In the genomic region with DNA sequence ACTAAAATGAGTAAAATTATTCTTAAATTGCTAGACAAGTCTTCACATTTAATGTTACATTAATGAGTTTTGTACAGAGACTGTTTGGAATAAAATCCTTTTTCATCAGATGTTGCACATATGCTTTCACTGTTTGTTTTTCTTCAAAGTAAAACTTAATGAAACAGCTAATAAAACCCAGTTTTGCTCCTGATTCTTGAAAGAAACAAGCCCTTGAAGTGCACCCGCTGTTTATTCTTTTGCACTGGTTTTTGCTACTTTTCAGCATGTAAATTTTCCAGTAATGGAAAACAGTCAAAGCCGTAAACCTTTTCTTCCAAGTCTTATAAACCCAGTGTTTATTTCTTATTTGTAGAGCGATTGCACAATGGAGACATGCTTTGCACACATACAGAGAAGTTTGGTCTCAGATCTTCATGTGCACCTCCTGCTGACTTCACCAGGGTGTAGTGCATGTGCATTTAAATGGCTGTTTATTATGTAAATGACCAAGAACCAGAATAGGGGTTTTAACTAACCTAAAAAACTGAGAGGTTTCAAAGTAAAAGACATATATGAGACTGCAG, we compare ENCODE assay signal across 28 cellular contexts. TPM values are rescaled to one million over a fixed set of nuclear protein-coding genes. Genes with fewer than 3 reads are reported as not detected.
DNase-seq lines count a peak whose midpoint lies in the region; ATAC-seq and TF ChIP-seq lines count a peak whose summit lies in the region.
"Had no signal": no experiment of that assay in that cellular context is flagged by ENCODE, and none has a peak within 500 bp of the region (broad histone marks: within the 10 kb centered on the region; RNA-seq: fewer than 3 reads in every experiment).

No MANE protein-coding gene starts in this region.

- H2AK5ac ChIP-seq in H9 (ENCODE audit: insufficient read length, low read length) = no peak overlapping the region

- ATAC-seq in stimulated activated effector memory CD8-positive, alpha-beta T cell treated with anti-CD3 and anti-CD28 coated beads, Interleukin-12 subunit alpha, Interleukin-12 subunit beta, amount 100 ng/mL, for 72 hours = no peak
- no peak for ATAC-seq in HG02938 (IDR thresholded peaks at IDR 0.05; ENCODE audit: unreplicated experiment)
- ATAC-seq: activated CD4-positive, alpha-beta T cell treated with anti-CD3 and anti-CD28 coated beads for 36 hours; left colon; T-helper 17 cell had no signal

- TF ChIP-seq CTCF in H9 (conservative IDR thresholded peaks at IDR 0.05) = no peak
- TF ChIP-seq CTCF in smooth muscle cell (IDR thresholded peaks at IDR 0.05; ENCODE audit: borderline replicate concordance, insufficient read depth, poor library complexity, severe bottlenecking) = no peak

- H2BK5ac ChIP-seq in H9 (ENCODE audit: insufficient read length, low read length) = no peak overlapping the region

- H3K56ac ChIP-seq in H9 (ENCODE audit: insufficient read length, low read depth, low read length) = no peak overlapping the region

- no peaks in the 10 kb centered on the region for H3K27me3 Mint-ChIP-seq in H9 (ENCODE audit: low read depth)
- H3K27me3 Mint-ChIP-seq: activated CD4-positive, alpha-beta T cell treated with anti-CD3 and anti-CD28 coated beads for 36 hours; T-helper 17 cell had no signal

- peak overlapping the region; percentile 37 for H3K4me2 ChIP-seq in H9 (ENCODE audit: insufficient read depth, insufficient read length, low read length)
- peak overlapping the region; percentile 55 for H3K4me2 ChIP-seq in smooth muscle cell

- H3K4me3 ChIP-seq in SK-N-MC = peak overlapping the region; percentile 40
- peak overlapping the region; percentile 12 for H3K4me3 ChIP-seq in smooth muscle cell
- H3K4me3 ChIP-seq: colonic mucosa, esophagus muscularis mucosa had no signal

- no peak overlapping the region for H3K18ac ChIP-seq in H9 (ENCODE audit: insufficient read length, low read depth, low read length)

- no peaks in the 10 kb centered on the region for H3F3A ChIP-seq in smooth muscle cell (ENCODE audit: low read depth)

- H3T11ph ChIP-seq in H9 (ENCODE audit: low read length) = no peak overlapping the region

- no peak overlapping the region for H4K8ac ChIP-seq in H9 (replicated peaks; ENCODE audit: insufficient read length, low read depth, low read length)

- H3K9me3 Mint-ChIP-seq in H9 = no peaks in the 10 kb centered on the region
- H3K9me3 Mint-ChIP-seq in stimulated activated effector memory CD8-positive, alpha-beta T cell treated with anti-CD3 and anti-CD28 coated beads, Interleukin-12 subunit alpha, Interleukin-12 subunit beta, amount 100 ng/mL, for 72 hours = no peaks in the 10 kb centered on the region
- H3K9me3 Mint-ChIP-seq: CD8-positive, alpha-beta memory T cell had no signal

- no peak overlapping the region for H2BK20ac ChIP-seq in H9 (ENCODE audit: low read depth, low read length, poor library complexity, severe bottlenecking)

- no peak overlapping the region for H3K4me3 Mint-ChIP-seq in H9
- H3K4me3 Mint-ChIP-seq in stimulated activated effector memory CD8-positive, alpha-beta T cell treated with anti-CD3 and anti-CD28 coated beads, Interleukin-12 subunit alpha, Interleukin-12 subunit beta, amount 100 ng/mL, for 72 hours = no peak overlapping the region
- H3K4me3 Mint-ChIP-seq: activated CD4-positive, alpha-beta T cell treated with anti-CD3 and anti-CD28 coated beads for 36 hours; CD8-positive, alpha-beta memory T cell; T-helper 17 cell had no signal

- H3K4me1 Mint-ChIP-seq in H9 = peaks cover 29 to 34% of the 10 kb centered on the region in 2 experiments
- no peaks in the 10 kb centered on the region for H3K4me1 Mint-ChIP-seq in stimulated activated effector memory CD8-positive, alpha-beta T cell treated with anti-CD3 and anti-CD28 coated beads, Interleukin-12 subunit alpha, Interleukin-12 subunit beta, amount 100 ng/mL, for 72 hours
- H3K4me1 Mint-ChIP-seq: activated CD4-positive, alpha-beta T cell treated with anti-CD3 and anti-CD28 coated beads for 36 hours; CD8-positive, alpha-beta memory T cell had no signal

- H3K79me1 ChIP-seq in H9 (ENCODE audit: insufficient read depth, low read depth, low read length, poor library complexity, severe bottlenecking) = no peaks in the 10 kb centered on the region

- H2BK12ac ChIP-seq in H9 (ENCODE audit: insufficient read length, low read depth, low read length) = no peak overlapping the region

- H4K20me1 ChIP-seq in H9 (ENCODE audit: control insufficient read depth, insufficient read depth, insufficient read length) (no peaks in the 10 kb centered on the region), smooth muscle cell (ENCODE audit: low read depth) (no peaks in the 10 kb centered on the region)

- no peaks in the 10 kb centered on the region for H3K36me3 Mint-ChIP-seq in H9 (ENCODE audit: insufficient read depth in 1 of 3, low read depth in 3 of 3)
- H3K36me3 Mint-ChIP-seq in stimulated activated effector memory CD8-positive, alpha-beta T cell treated with anti-CD3 and anti-CD28 coated beads, Interleukin-12 subunit alpha, Interleukin-12 subunit beta, amount 100 ng/mL, for 72 hours = no peaks in the 10 kb centered on the region

- H2BK15ac ChIP-seq in H9 (ENCODE audit: low read depth, low read length) = no peak overlapping the region

- no peak overlapping the region for H4K91ac ChIP-seq in H9 (ENCODE audit: insufficient read length, low read depth, low read length)

- H3K9me3 ChIP-seq in H9 (ENCODE audit: control insufficient read depth, low read depth, low read length) = no peaks in the 10 kb centered on the region
- no peaks in the 10 kb centered on the region for H3K9me3 ChIP-seq in SK-N-MC (ENCODE audit: low read depth, low read length)
- H3K9me3 ChIP-seq in smooth muscle cell (replicated peaks; ENCODE audit: low read depth) = no peaks in the 10 kb centered on the region
- H3K9me3 ChIP-seq: colonic mucosa, esophagus muscularis mucosa, neutrophil had no signal

- H4K5ac ChIP-seq in H9 (ENCODE audit: insufficient read length, low read depth, low read length) = no peak overlapping the region

- H3K23ac ChIP-seq in H9 (ENCODE audit: insufficient read length, low read depth, low read length) = no peak overlapping the region

- DNase-seq in H9 (no peak), SK-N-MC (ENCODE audit: low read depth, low spot score) (peak; percentile 68), fibroblast of the conjunctiva (ENCODE audit: low read depth) (peak; percentile 38), smooth muscle cell (lab: John Stamatoyannopoulos, UW; ENCODE audit: unreplicated experiment) (no peak), COLO668 (lab: John Stamatoyannopoulos, UW; ENCODE audit: unreplicated experiment) (no peak)
- no peak for DNase-seq in stimulated activated effector memory CD8-positive, alpha-beta T cell treated with anti-CD3 and anti-CD28 coated beads, Interleukin-12 subunit alpha, Interleukin-12 subunit beta, amount 100 ng/mL, for 72 hours (ENCODE audit: low spot score in 2 of 2)
- DNase-seq: activated CD4-positive, alpha-beta T cell treated with anti-CD3 and anti-CD28 coated beads for 36 hours; activated CD8-positive, alpha-beta memory T cell treated with anti-CD3 and anti-CD28 coated beads for 24 hours; activated T-cell treated with anti-CD3 and anti-CD28 coated beads, Interleukin-2, amount 50 U/mL, for 1 hour; AML-193; amygdala; CD8-positive, alpha-beta memory T cell; colonic mucosa; DMS79; effector memory CD4-positive, alpha-beta T cell; H7; head of caudate nucleus; left colon; NCI-H1092; NCI-H187 treated with DMSO at 0.1 percent for 48 hours; NCI-H526; stimulated activated CD4-positive, alpha-beta T cell treated with anti-CD3 and anti-CD28 coated beads, Interleukin-1b, Interleukin-23, amount 100 ng/mL, for 48 hours; T-helper 17 cell; trophoblast cell had no signal

- H3K27ac Mint-ChIP-seq in H9 = no peak overlapping the region; a peak in 1 of 7 replicates
- no peak overlapping the region for H3K27ac Mint-ChIP-seq in stimulated activated effector memory CD8-positive, alpha-beta T cell treated with anti-CD3 and anti-CD28 coated beads, Interleukin-12 subunit alpha, Interleukin-12 subunit beta, amount 100 ng/mL, for 72 hours
- H3K27ac Mint-ChIP-seq: activated CD4-positive, alpha-beta T cell treated with anti-CD3 and anti-CD28 coated beads for 36 hours had no signal

- H3K23me2 ChIP-seq in H9 (ENCODE audit: insufficient read length, low read depth, low read length, poor library complexity, severe bottlenecking) = no peaks in the 10 kb centered on the region

- H3K4ac ChIP-seq in H9 (ENCODE audit: low read depth, low read length) = no peak overlapping the region

- H3K27me3 ChIP-seq in H9 (ENCODE audit: insufficient read depth, low read length) = no peaks in the 10 kb centered on the region
- H3K27me3 ChIP-seq in smooth muscle cell (ENCODE audit: low read depth) = no peaks in the 10 kb centered on the region
- H3K27me3 ChIP-seq: colonic mucosa, esophagus muscularis mucosa, neutrophil had no signal

- H3K9ac ChIP-seq in H9 (ENCODE audit: extremely low read depth, insufficient read length, low read length) (no peak overlapping the region), SK-N-MC (ENCODE audit: insufficient read length) (peak overlapping the region; percentile 5), smooth muscle cell (ENCODE audit: low read depth) (no peak overlapping the region)

- no CpG with 5 or more reads among the region's 3 CpGs for WGBS in H9 (ENCODE audit: extremely low coverage, insufficient read length, low lambda C conversion rate)
- 45% methylated on average over 3 of the region's 3 CpGs for WGBS in smooth muscle cell (ENCODE audit: low lambda C conversion rate)

- H3K14ac ChIP-seq in H9 (ENCODE audit: insufficient read depth, low read length) = no peak overlapping the region

- H3K36me3 ChIP-seq in SK-N-MC (ENCODE audit: insufficient read depth, low read length) (no peaks in the 10 kb centered on the region), smooth muscle cell (ENCODE audit: low read depth) (no peaks in the 10 kb centered on the region)
- H3K36me3 ChIP-seq: colonic mucosa, esophagus muscularis mucosa, neutrophil had no signal

- no peak overlapping the region for H3K27ac ChIP-seq in H9 (ENCODE audit: insufficient read length, low read depth, low read length)
- H3K27ac ChIP-seq in SK-N-MC = peak overlapping the region; percentile 69
- no peak overlapping the region for H3K27ac ChIP-seq in smooth muscle cell (ENCODE audit: low read depth)
- H3K27ac ChIP-seq: colonic mucosa, esophagus muscularis mucosa, neutrophil, RWPE1 had no signal

- H3K79me2 ChIP-seq in H9 (ENCODE audit: insufficient read depth, low read length) (no peaks in the 10 kb centered on the region), smooth muscle cell (ENCODE audit: low read depth) (no peaks in the 10 kb centered on the region)

- no peak overlapping the region for H2BK120ac ChIP-seq in H9 (ENCODE audit: low read depth, low read length, poor library complexity, severe bottlenecking)

- H3K4me1 ChIP-seq in H9 (ENCODE audit: insufficient read depth, low read length) (peaks cover 3% of the 10 kb centered on the region; the same call in 1 of the 2 replicates), smooth muscle cell (ENCODE audit: low read depth) (peaks cover 21% of the 10 kb centered on the region)
- H3K4me1 ChIP-seq: colonic mucosa had no signal

- H2AFZ ChIP-seq in H9 (ENCODE audit: low read length) = no peak overlapping the region
- no peak overlapping the region for H2AFZ ChIP-seq in smooth muscle cell (ENCODE audit: low read depth)

RNA-seq across cellular contexts. Expression of a gene that starts 51.8 kb away (rescaled TPM):
- 7.6 and 8.7 TPM in 2 replicates for total RNA-seq in H9 (2021)
- 2.3 and 7.2 TPM in 2 replicates for total RNA-seq in smooth muscle cell
- 9.8 and 12.5 TPM in 2 replicates for polyA plus RNA-seq in smooth muscle cell

Comparison
In these comparisons a context has a peak if more than half of its experiments do, and no peak if none do; other contexts are left out.
1. DNase-seq: peak in SK-N-MC (single experiment) and fibroblast of the conjunctiva (single experiment); none in H9 (single experiment), smooth muscle cell (single experiment), stimulated activated effector memory CD8-positive, alpha-beta T cell treated with anti-CD3 and anti-CD28 coated beads, Interleukin-12 subunit alpha, Interleukin-12 subunit beta, amount 100 ng/mL, for 72 hours (0 of 2) and COLO668 (single experiment).